In genomic region chr1:31799196-31799894, GRCh38 we compare ENCODE assay signal across 14 cellular contexts. TPM values are rescaled to one million over a fixed set of nuclear protein-coding genes. Genes with fewer than 3 reads are reported as not detected.
DNase-seq lines count a peak whose midpoint lies in the region; ATAC-seq and TF ChIP-seq lines count a peak whose summit lies in the region.
"Had no signal": no experiment of that assay in that cellular context is flagged by ENCODE, and none has a peak within 500 bp of the region (broad histone marks: within the 10 kb centered on the region; RNA-seq: fewer than 3 reads in every experiment).

No MANE protein-coding gene starts in this region.

- 100% methylated on average over 6 of the region's 9 CpGs for WGBS in mammary epithelial cell (ENCODE audit: low coverage, missing lambda C conversion rate)
- WGBS in mesendoderm (ENCODE audit: extremely low coverage, insufficient coverage, low lambda C conversion rate): no CpG with 5 or more reads among the region's 9 CpGs

- peak overlapping the region; percentile 27 for H3K56ac ChIP-seq in mesendoderm (ENCODE audit: low read length)

- H3K9me3 ChIP-seq in mammary epithelial cell (replicated peaks; ENCODE audit: insufficient read depth, low read length): no peaks in the 10 kb centered on the region
- no peaks in the 10 kb centered on the region for H3K9me3 ChIP-seq in breast epithelium
- H3K9me3 ChIP-seq in vagina: no peaks in the 10 kb centered on the region
- H3K9me3 ChIP-seq: pancreas, upper lobe of left lung had no signal

- ATAC-seq in GM21576 (IDR thresholded peaks at IDR 0.05; ENCODE audit: unreplicated experiment): no peak

- H3K79me1 ChIP-seq in mesendoderm (ENCODE audit: low read length): no peaks in the 10 kb centered on the region

- no peak overlapping the region for H3K4ac ChIP-seq in mesendoderm (ENCODE audit: low read depth, low read length)

- in situ Hi-C loops in mammary epithelial cell (cut with MboI; ENCODE audit: low sequenced_read_pairs in 2 of 2): loop anchor here in 1 of 2 donors (5.0 to 25.0 kb wide), 3 partner anchors 163 to 362 kb away; no protein-coding TSS in a partner anchor

- CTCF ChIA-PET in mammary epithelial cell (lab: Charles Lee; ENCODE audit: low non-redundant PET): interaction anchor here (0.6 to 0.7 kb wide), 2 partner anchors 11 to 59 kb away, joined by 4 to 5 read pairs; no protein-coding TSS in a partner anchor

- no TSS peak for BruUV-seq in mammary epithelial cell (replicated peaks; lab: Mats Ljungman, UMichigan)

- no peak overlapping the region for H4K5ac ChIP-seq in mesendoderm (ENCODE audit: low read length)

- H3K23ac ChIP-seq in mesendoderm (ENCODE audit: low read length): no peak overlapping the region

- H3K79me2 ChIP-seq in mammary epithelial cell (ENCODE audit: insufficient read depth, low read length) (peaks cover 11% of the 10 kb centered on the region), mesendoderm (ENCODE audit: control insufficient read depth, insufficient read depth, low read length) (no peaks in the 10 kb centered on the region)

- H3K9ac ChIP-seq in mammary epithelial cell (ENCODE audit: insufficient read depth, low read length): no peak overlapping the region
- H3K9ac ChIP-seq in mesendoderm (ENCODE audit: low read length): no peak overlapping the region

- no peak overlapping the region for H2AK5ac ChIP-seq in mesendoderm (ENCODE audit: low read length)

- no peak overlapping the region for H3K27ac ChIP-seq in mammary epithelial cell (ENCODE audit: insufficient read depth, low read depth, low read length)
- H3K27ac ChIP-seq in breast epithelium: peak overlapping the region in 1 of 2 donors; percentile 48
- no peak overlapping the region for H3K27ac ChIP-seq in mesendoderm (ENCODE audit: low read depth, low read length)
- H3K27ac ChIP-seq in vagina: no peak overlapping the region
- H3K27ac ChIP-seq: pancreas, upper lobe of left lung had no signal

- TF ChIP-seq CTCF in mammary epithelial cell (conservative IDR thresholded peaks at IDR 0.05 in 1 of 2, IDR thresholded peaks at IDR 0.05 in 1 of 2; ENCODE audit: extremely low read depth in 1 of 2, insufficient read depth in 1 of 2, low read depth in 1 of 2, low read length in 2 of 2) (no peak), breast epithelium (IDR thresholded peaks at IDR 0.05) (no peak), vagina (IDR thresholded peaks at IDR 0.05) (no peak)

- DNase-seq in mammary epithelial cell (no peak), breast epithelium (ENCODE audit: low spot score in 2 of 2) (no peak), astrocyte of the hippocampus (ENCODE audit: low read depth, low spot score) (peak; percentile 29), mesendoderm (no peak), vagina (ENCODE audit: extremely low spot score in 2 of 2) (peak; percentile 69 to 87), pons (ENCODE audit: low spot score) (no peak)
- DNase-seq in central memory CD4-positive, alpha-beta T cell: no peak
- DNase-seq: DMS79 treated with DMSO at 0.1 percent for 48 hours, NCI-H345, T-helper 2 cell had no signal

- H4K20me1 ChIP-seq in mammary epithelial cell (ENCODE audit: insufficient read depth, low read length): no peaks in the 10 kb centered on the region

- H3K36me3 ChIP-seq in mammary epithelial cell (ENCODE audit: insufficient read depth, low read length) (no peaks in the 10 kb centered on the region), breast epithelium (no peaks in the 10 kb centered on the region), mesendoderm (ENCODE audit: control insufficient read depth, insufficient read depth, low read length) (no peaks in the 10 kb centered on the region), vagina (no peaks in the 10 kb centered on the region)
- H3K36me3 ChIP-seq: pancreas, upper lobe of left lung had no signal

- H3K4me1 ChIP-seq in mammary epithelial cell (ENCODE audit: insufficient read depth, low read length) (peaks cover 19% of the 10 kb centered on the region), breast epithelium (peaks cover 0 to 2% of the 10 kb centered on the region in 2 donors), mesendoderm (ENCODE audit: control insufficient read depth, low read depth, low read length) (peaks cover 2% of the 10 kb centered on the region), vagina (peaks cover 14% of the 10 kb centered on the region)
- H3K4me1 ChIP-seq: pancreas had no signal

- H2BK15ac ChIP-seq in mesendoderm (replicated peaks; ENCODE audit: low read depth): no peak overlapping the region

- H2BK120ac ChIP-seq in mesendoderm (ENCODE audit: low read depth, low read length): no peak overlapping the region

- H2AFZ ChIP-seq in mammary epithelial cell (ENCODE audit: low read depth, low read length): peak overlapping the region; percentile 87

- intact Hi-C loops in mammary epithelial cell (cut with micrococcal nuclease): no loop called here
- intact Hi-C loops in breast epithelium (cut with DNase I; ENCODE audit: low total_unique reads): no loop called here
- intact Hi-C loops in vagina (cut with DNase I): no loop called here

- H2BK5ac ChIP-seq in mesendoderm (ENCODE audit: low read length): no peak overlapping the region

- no peak overlapping the region for H4K8ac ChIP-seq in mesendoderm (ENCODE audit: low read depth, low read length)

- H3K18ac ChIP-seq in mesendoderm (ENCODE audit: low read length): no peak overlapping the region

- no peak for TF ChIP-seq POLR2A in breast epithelium (IDR thresholded peaks at IDR 0.05)
- TF ChIP-seq POLR2A in vagina (IDR thresholded peaks at IDR 0.05): no peak

- no peak overlapping the region for H3K4me2 ChIP-seq in mammary epithelial cell (ENCODE audit: insufficient read depth, low read depth, low read length)
- H3K4me2 ChIP-seq in mesendoderm (ENCODE audit: low read length): no peak overlapping the region

- H3K4me3 ChIP-seq in mammary epithelial cell (replicated peaks in 1 of 3; ENCODE audit: insufficient read depth in 1 of 3, low read depth in 2 of 3, low read length in 3 of 3): no peak overlapping the region
- no peak overlapping the region for H3K4me3 ChIP-seq in breast epithelium
- no peak overlapping the region for H3K4me3 ChIP-seq in mesendoderm (ENCODE audit: low read length)
- no peak overlapping the region for H3K4me3 ChIP-seq in vagina
- H3K4me3 ChIP-seq: pancreas had no signal

- H3K27me3 ChIP-seq in mammary epithelial cell (ENCODE audit: insufficient read depth, low read length) (no peaks in the 10 kb centered on the region), breast epithelium (no peaks in the 10 kb centered on the region), mesendoderm (ENCODE audit: insufficient read depth, low read length, poor library complexity) (no peaks in the 10 kb centered on the region), vagina (no peaks in the 10 kb centered on the region)
- H3K27me3 ChIP-seq: pancreas, upper lobe of left lung had no signal

- dilution Hi-C loops in mammary epithelial cell (cut with HindIII; ENCODE audit: low sequenced_read_pairs): no loop called here

RNA-seq across cellular contexts. Expression of gene SPOCD1, which starts 16.5 kb away (rescaled TPM):
- total RNA-seq in mammary epithelial cell (10 to 100 TPM; 10.3 to 14.3 TPM), breast epithelium (10 to 100 TPM in 1 of 3 donors, 1 to 10 TPM in 1, under 1 TPM in 1; 0.15 to 11.1 (median 1.1) TPM), vagina (4.2 TPM)
- polyA plus RNA-seq in mammary epithelial cell: 5.4 TPM
- polyA minus RNA-seq in mammary epithelial cell: 2.1 TPM
- polyA plus RNA-seq in mesendoderm (2013, experiment 1 of 2): 0.37 TPM
- 0.35 TPM for polyA plus RNA-seq in mesendoderm (2013, experiment 2 of 2)
- total RNA-seq: activated CD8-positive, alpha-beta T cell treated with anti-CD3 and anti-CD28 coated beads for 36 hours had no signal

RNA-seq across cellular contexts. Expression of gene ADGRB2, which starts 35.2 kb away (rescaled TPM):
- total RNA-seq in mammary epithelial cell: 1 to 10 TPM in 1 of 2 donors, under 1 TPM in 1; 0.83 to 3.8 TPM
- 1.3 TPM for polyA plus RNA-seq in mammary epithelial cell
- 0.83 TPM for polyA minus RNA-seq in mammary epithelial cell
- 1 to 10 TPM; 1.3 to 4.9 (median 2.9) TPM for total RNA-seq in breast epithelium
- polyA plus RNA-seq in mesendoderm (2013, experiment 1 of 2): 4.9 TPM
- polyA plus RNA-seq in mesendoderm (2013, experiment 2 of 2): 5.2 TPM
- total RNA-seq in vagina: 3.9 TPM

Comparison
In these comparisons a context has a peak if more than half of its experiments do, and no peak if none do; other contexts are left out.
1. DNase-seq: peak in astrocyte of the hippocampus (single experiment) and vagina (2 of 2); none in mammary epithelial cell (single experiment), breast epithelium (0 of 2), mesendoderm (single experiment), pons (single experiment) and central memory CD4-positive, alpha-beta T cell (single experiment).